1 cellular context compared by ENCODE assay signal in the genomic region with DNA sequence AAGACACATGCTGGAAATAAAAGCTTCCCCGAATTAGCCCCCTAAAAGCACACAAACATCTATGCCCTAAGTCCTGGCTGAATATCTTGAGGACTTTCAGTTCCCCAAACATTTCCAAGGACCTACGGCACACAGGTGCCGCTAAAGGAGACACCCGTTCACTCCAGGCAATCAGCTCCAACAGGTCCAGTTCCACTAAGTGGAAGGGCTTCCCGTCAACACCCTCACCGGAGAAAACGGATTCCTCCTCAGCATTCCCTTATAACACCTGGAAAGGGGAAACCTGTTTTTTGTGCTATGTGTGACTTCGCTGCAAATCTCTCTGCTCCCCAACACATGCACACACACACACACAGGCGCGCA.
TF ChIP-seq lines count a peak whose summit lies in the region.

No MANE protein-coding gene starts in this region.

TF ChIP-seq in GM12878, 131 proteins besides CTCF, POLR2A, EP300 and RAD21 (continued from another document):
- TF ChIP-seq, protein P1, sequence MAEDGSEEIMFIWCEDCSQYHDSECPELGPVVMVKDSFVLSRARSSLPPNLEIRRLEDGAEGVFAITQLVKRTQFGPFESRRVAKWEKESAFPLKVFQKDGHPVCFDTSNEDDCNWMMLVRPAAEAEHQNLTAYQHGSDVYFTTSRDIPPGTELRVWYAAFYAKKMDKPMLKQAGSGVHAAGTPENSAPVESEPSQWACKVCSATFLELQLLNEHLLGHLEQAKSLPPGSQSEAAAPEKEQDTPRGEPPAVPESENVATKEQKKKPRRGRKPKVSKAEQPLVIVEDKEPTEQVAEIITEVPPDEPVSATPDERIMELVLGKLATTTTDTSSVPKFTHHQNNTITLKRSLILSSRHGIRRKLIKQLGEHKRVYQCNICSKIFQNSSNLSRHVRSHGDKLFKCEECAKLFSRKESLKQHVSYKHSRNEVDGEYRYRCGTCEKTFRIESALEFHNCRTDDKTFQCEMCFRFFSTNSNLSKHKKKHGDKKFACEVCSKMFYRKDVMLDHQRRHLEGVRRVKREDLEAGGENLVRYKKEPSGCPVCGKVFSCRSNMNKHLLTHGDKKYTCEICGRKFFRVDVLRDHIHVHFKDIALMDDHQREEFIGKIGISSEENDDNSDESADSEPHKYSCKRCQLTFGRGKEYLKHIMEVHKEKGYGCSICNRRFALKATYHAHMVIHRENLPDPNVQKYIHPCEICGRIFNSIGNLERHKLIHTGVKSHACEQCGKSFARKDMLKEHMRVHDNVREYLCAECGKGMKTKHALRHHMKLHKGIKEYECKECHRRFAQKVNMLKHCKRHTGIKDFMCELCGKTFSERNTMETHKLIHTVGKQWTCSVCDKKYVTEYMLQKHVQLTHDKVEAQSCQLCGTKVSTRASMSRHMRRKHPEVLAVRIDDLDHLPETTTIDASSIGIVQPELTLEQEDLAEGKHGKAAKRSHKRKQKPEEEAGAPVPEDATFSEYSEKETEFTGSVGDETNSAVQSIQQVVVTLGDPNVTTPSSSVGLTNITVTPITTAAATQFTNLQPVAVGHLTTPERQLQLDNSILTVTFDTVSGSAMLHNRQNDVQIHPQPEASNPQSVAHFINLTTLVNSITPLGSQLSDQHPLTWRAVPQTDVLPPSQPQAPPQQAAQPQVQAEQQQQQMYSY (CRISPR knock-in tag; IDR thresholded peaks at IDR 0.05) = no peak
- TF ChIP-seq ZNF622 (IDR thresholded peaks at IDR 0.05) = no peak
- TF ChIP-seq PAX5 (IDR thresholded peaks at IDR 0.05; ENCODE audit: borderline replicate concordance, low read depth, low read length) = no peak
